In the genomic region with DNA sequence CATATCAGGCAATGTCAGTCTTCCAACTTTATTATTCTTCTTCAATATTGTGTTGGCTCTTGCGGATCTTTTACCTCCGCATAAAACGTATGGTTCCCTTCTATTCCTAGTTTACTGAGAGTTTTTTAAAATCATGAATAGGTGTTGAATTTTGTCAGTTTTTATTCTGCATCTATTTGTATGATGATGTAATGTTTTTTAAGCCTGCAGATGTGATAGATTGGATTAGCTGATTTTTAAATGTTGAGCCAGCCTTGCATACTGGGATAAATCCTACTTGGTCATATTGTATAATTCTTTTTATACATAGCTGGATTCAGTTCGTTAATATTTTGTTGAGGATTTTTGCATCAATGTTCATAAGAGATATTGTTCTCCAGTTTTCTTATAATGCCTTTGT, we compare ENCODE assay signal across 11 cellular contexts. TPM values are rescaled to one million over a fixed set of nuclear protein-coding genes. Genes with fewer than 3 reads are reported as not detected.
"Had no signal": no experiment of that assay in that cellular context is flagged by ENCODE, and none has a peak within 500 bp of the region (broad histone marks: within the 10 kb centered on the region; RNA-seq: fewer than 3 reads in every experiment).

No MANE protein-coding gene starts in this region.

- ATAC-seq: HCT116 had no signal

- H3K4me3 ChIP-seq: GM23248, HAP-1 had no signal

- H3K27ac ChIP-seq: GM23248, HL-60, KMS-11 had no signal

- H3K4me1 ChIP-seq: HAP-1 had no signal

- H3K9ac ChIP-seq: GM23248, KMS-11 had no signal

- H3K36me3 ChIP-seq: HAP-1 had no signal

- DNase-seq: GM23248, GOT3, H7, IMR-90, KBM-7 had no signal

- H3K4me2 ChIP-seq: KMS-11 had no signal

- H2AFZ ChIP-seq: GM23248 had no signal

- H3K9me3 ChIP-seq: HAP-1 had no signal

RNA-seq across cellular contexts. Expression of gene OR2F1, which starts 9.2 kb away (rescaled TPM):
- total RNA-seq: GM23248, H4, H7, HT1080, IMR-90 had no signal
- polyA plus RNA-seq: GM23248, IMR-90 had no signal

RNA-seq across cellular contexts. Expression of gene OR2F2, which starts 10.4 kb away (rescaled TPM):
- total RNA-seq: GM23248, H4, H7, HT1080, IMR-90 had no signal
- polyA plus RNA-seq: GM23248, IMR-90 had no signal

RNA-seq across cellular contexts. Expression of gene OR6B1, which starts 54.7 kb away (rescaled TPM):
- total RNA-seq: GM23248, H4, H7, HT1080, IMR-90 had no signal
- polyA plus RNA-seq: GM23248, IMR-90 had no signal
